Comparison of ENCODE assay signal across 20 cellular contexts in the genomic region with DNA sequence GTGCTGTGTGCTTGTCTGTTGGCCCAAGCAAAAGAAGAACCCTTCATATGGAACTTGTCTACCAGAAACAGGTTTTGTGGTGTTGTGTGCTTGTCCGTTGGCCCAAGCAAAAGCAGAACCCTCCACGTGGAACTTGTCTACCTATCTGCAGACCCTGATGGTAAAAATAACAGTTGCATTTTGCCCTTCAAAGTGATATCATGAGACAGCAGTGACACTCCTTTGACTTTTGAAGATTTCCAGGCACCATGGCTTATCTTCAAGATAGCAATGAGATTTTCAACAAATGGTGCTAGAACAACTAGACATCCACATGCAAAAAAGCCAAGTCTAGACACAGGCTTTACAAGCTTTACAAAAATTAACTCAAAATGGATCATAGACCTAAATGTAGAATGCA.
"Had no signal": no experiment of that assay in that cellular context is flagged by ENCODE, and none has a peak within 500 bp of the region (broad histone marks: within the 10 kb centered on the region; RNA-seq: fewer than 3 reads in every experiment).

No MANE protein-coding gene starts in this region.

- H3K27ac Mint-ChIP-seq: activated CD4-positive, alpha-beta memory T cell treated with anti-CD3 and anti-CD28 coated beads, Interleukin-2, amount 10 ng/mL, durations not matched to agents 7 days and 5 days; neural progenitor cell had no signal

- ATAC-seq: body of pancreas had no signal

- H3K36me3 ChIP-seq: neural progenitor cell had no signal

- H3K4me1 Mint-ChIP-seq: neural progenitor cell had no signal

- H3K27me3 ChIP-seq: body of pancreas, esophagus muscularis mucosa, neural progenitor cell, spleen, testis, vagina had no signal

- H3K27me3 Mint-ChIP-seq: activated CD4-positive, alpha-beta memory T cell treated with anti-CD3 and anti-CD28 coated beads, Interleukin-2, amount 10 ng/mL, durations not matched to agents 7 days and 5 days; activated CD4-positive, alpha-beta T cell treated with anti-CD3 and anti-CD28 coated beads, Interleukin-2, amount 10 ng/mL, durations not matched to agents 24 days and 14 days; activated naive CD4-positive, alpha-beta T cell treated with anti-CD3 and anti-CD28 coated beads, Interleukin-2, amount 50 U/mL, for 24 hours; naive B cell had no signal

- H3K4me3 ChIP-seq: body of pancreas, esophagus muscularis mucosa, neural progenitor cell, spleen, testis, vagina had no signal

- H3K9me3 Mint-ChIP-seq: activated CD4-positive, alpha-beta memory T cell treated with anti-CD3 and anti-CD28 coated beads, Interleukin-2, amount 10 ng/mL, durations not matched to agents 7 days and 5 days; activated CD4-positive, alpha-beta T cell treated with anti-CD3 and anti-CD28 coated beads, Interleukin-2, amount 10 ng/mL, durations not matched to agents 24 days and 14 days; activated naive CD4-positive, alpha-beta T cell treated with anti-CD3 and anti-CD28 coated beads, Interleukin-2, amount 50 U/mL, for 24 hours; naive B cell; neural progenitor cell had no signal

- H3K9me3 ChIP-seq: body of pancreas, esophagus muscularis mucosa, spleen, testis, vagina had no signal

- H3K4me1 ChIP-seq: body of pancreas, neural progenitor cell, testis had no signal

- H3K4me3 Mint-ChIP-seq: activated CD4-positive, alpha-beta memory T cell treated with anti-CD3 and anti-CD28 coated beads, Interleukin-2, amount 10 ng/mL, durations not matched to agents 7 days and 5 days; activated CD4-positive, alpha-beta T cell treated with anti-CD3 and anti-CD28 coated beads, Interleukin-2, amount 10 ng/mL, durations not matched to agents 24 days and 14 days; activated naive CD4-positive, alpha-beta T cell treated with anti-CD3 and anti-CD28 coated beads, Interleukin-2, amount 50 U/mL, for 24 hours; naive B cell; neural progenitor cell had no signal

- H3K27ac ChIP-seq: body of pancreas, esophagus muscularis mucosa, neural progenitor cell, testis, vagina had no signal

- DNase-seq: activated CD4-positive, alpha-beta memory T cell treated with anti-CD3 and anti-CD28 coated beads, Interleukin-2, amount 10 ng/mL, durations not matched to agents 7 days and 5 days; activated CD4-positive, alpha-beta T cell treated with anti-CD3 and anti-CD28 coated beads, Interleukin-2, amount 10 ng/mL, durations not matched to agents 24 days and 14 days; activated gamma-delta T cell treated with Interleukin-2 at 50 U/mL for 16 hours; activated T-cell treated with anti-CD3 and anti-CD28 coated beads, Interleukin-2, amount 50 U/mL, for 1 hour; anterior cingulate cortex; body of pancreas; effector CD8-positive, alpha-beta T cell; glutamatergic neuron; hippocampal formation; naive B cell; spleen; stimulated activated CD4-positive, alpha-beta T cell treated with anti-CD3 and anti-CD28 coated beads, Interleukin-4, amount 100 ng/mL, for 1 hour; stimulated activated naive CD4-positive, alpha-beta T cell; T-helper 9 cell; testis; trophoblast cell had no signal
